Comparison of ENCODE assay signal across 10 cellular contexts in the genomic region with DNA sequence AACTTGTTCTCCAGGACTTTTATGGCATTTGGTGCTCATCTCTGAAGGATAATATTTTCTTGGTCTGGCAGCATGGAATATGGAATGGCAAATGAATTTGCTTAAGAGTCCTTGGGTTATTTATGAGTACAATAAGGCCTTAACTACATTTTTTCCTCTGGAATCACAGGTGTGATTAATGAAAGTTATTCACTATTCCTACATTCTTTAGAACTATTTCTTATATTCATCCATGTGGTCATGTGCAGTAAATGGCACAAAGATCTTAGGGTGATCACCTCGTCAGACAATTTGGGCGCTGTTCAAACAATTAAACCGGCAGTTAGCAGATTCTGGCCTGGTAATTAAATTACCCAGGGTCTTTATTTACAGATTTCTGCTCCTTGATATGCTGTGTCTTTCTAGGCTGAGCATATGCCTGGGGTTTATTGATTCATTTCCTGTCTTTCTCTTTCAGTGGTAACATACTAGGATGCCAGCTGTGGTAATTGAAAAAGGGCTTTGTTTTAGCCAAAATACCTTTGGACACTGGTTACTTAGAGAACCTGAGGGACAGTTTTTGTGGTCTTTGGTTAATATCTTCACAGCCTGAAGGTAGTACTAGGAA. TPM values are rescaled to one million over a fixed set of nuclear protein-coding genes. Genes with fewer than 3 reads are reported as not detected.
DNase-seq lines count a peak whose midpoint lies in the region; ATAC-seq, FAIRE-seq and TF ChIP-seq lines count a peak whose summit lies in the region.
"Had no signal": no experiment of that assay in that cellular context is flagged by ENCODE, and none has a peak within 500 bp of the region (broad histone marks: within the 10 kb centered on the region; RNA-seq: fewer than 3 reads in every experiment).

No MANE protein-coding gene starts in this region.

- peak overlapping the region; percentile 64 for H3K27ac Mint-ChIP-seq in Calu3 (ENCODE audit: unreplicated experiment)

- H3K4me1 ChIP-seq in Karpas-422 (ENCODE audit: low read length) (peaks cover 53% of the 10 kb centered on the region), K562 (replicated peaks in 1 of 2; ENCODE audit: control insufficient read depth in 2 of 2, insufficient read depth in 2 of 2, low read length in 2 of 2) (peaks cover 0 to 3% of the 10 kb centered on the region in 2 experiments; a peak in 2 of 5 replicates), mucosa of descending colon (ENCODE audit: low read depth) (peaks cover 28% of the 10 kb centered on the region)

- no peaks in the 10 kb centered on the region for H3K9me1 ChIP-seq in K562 (ENCODE audit: control insufficient read depth, insufficient read depth, low read length)

- intact Hi-C loops in Calu3 (cut with micrococcal nuclease; ENCODE audit: unreplicated experiment) = loop anchor here (2.0 kb wide), 1 partner anchor 29 kb away; no protein-coding TSS in a partner anchor
- intact Hi-C loops in K562 (cut with micrococcal nuclease) = no loop called here
- intact Hi-C loops in mucosa of descending colon (cut with DNase I, micrococcal nuclease) = no loop called here

- no peaks in the 10 kb centered on the region for H3K36me3 Mint-ChIP-seq in Calu3 (ENCODE audit: insufficient read depth, unreplicated experiment)

- H3K27ac ChIP-seq in Karpas-422 (ENCODE audit: low read length) (peak overlapping the region; percentile 33; the same call in 1 of the 2 replicates), K562 (ENCODE audit: extremely low read depth, low read depth, low read length) (peak overlapping the region; percentile 4; the same call in 1 of the 3 replicates)

- H4K20me1 ChIP-seq in Karpas-422 (ENCODE audit: insufficient read depth, low read depth, low read length) (no peaks in the 10 kb centered on the region), K562 (replicated peaks; ENCODE audit: control insufficient read depth, insufficient read depth, low read length) (no peaks in the 10 kb centered on the region)

- BruUV-seq in Calu3 (replicated peaks; lab: Mats Ljungman, UMichigan) (no TSS peak), K562 (replicated peaks; lab: Mats Ljungman, UMichigan) (no TSS peak)

- no peak for TF ChIP-seq RAD21 in K562 (CRISPR knock-in tag; conservative IDR thresholded peaks at IDR 0.05 in 1 of 2, IDR thresholded peaks at IDR 0.05 in 1 of 2)

- TF ChIP-seq POLR2A in K562 (conservative IDR thresholded peaks at IDR 0.05) = no peak

- no peak overlapping the region for H3K9ac ChIP-seq in Karpas-422 (ENCODE audit: low read length)
- no peak overlapping the region for H3K9ac ChIP-seq in K562 (ENCODE audit: insufficient read depth in 1 of 2, low read depth in 2 of 2, low read length in 2 of 2)

- no peak overlapping the region for H3K4me2 ChIP-seq in Karpas-422 (ENCODE audit: low read depth, low read length, poor library complexity, severe bottlenecking)
- no peak overlapping the region for H3K4me2 ChIP-seq in K562 (ENCODE audit: insufficient read depth, low read length)

- H3K4me3 ChIP-seq in Karpas-422 (ENCODE audit: low read length) = no peak overlapping the region
- no peak overlapping the region for H3K4me3 ChIP-seq in K562
- no peak overlapping the region for H3K4me3 ChIP-seq in mucosa of descending colon
- H3K4me3 ChIP-seq: right atrium auricular region, thoracic aorta had no signal

- POLR2A ChIA-PET in K562 (lab: Yijun Ruan, JAX) = no interaction called here

- TF ChIP-seq EP300 in K562 (IDR thresholded peaks at IDR 0.05; ENCODE audit: low read length) = no peak

- H3K27me3 ChIP-seq in Karpas-422 (ENCODE audit: low read length) = no peaks in the 10 kb centered on the region
- H3K27me3 ChIP-seq in K562 (ENCODE audit: control insufficient read depth in 2 of 2, insufficient read depth in 2 of 2, low read length in 2 of 2) = no peaks in the 10 kb centered on the region
- H3K27me3 ChIP-seq: right atrium auricular region had no signal

- no peaks in the 10 kb centered on the region for H3K9me3 Mint-ChIP-seq in Calu3 (ENCODE audit: low read depth, unreplicated experiment)

- 58% methylated on average over 3 of the region's 3 CpGs for WGBS in K562 (ENCODE audit: insufficient coverage, low coverage, missing lambda C conversion rate)

- H3K79me2 ChIP-seq in Karpas-422 (ENCODE audit: low read length) (peaks cover 92% of the 10 kb centered on the region), K562 (ENCODE audit: control insufficient read depth, insufficient read depth, low read length) (no peaks in the 10 kb centered on the region)

- no peak overlapping the region for H2AFZ ChIP-seq in Karpas-422 (ENCODE audit: low read length)
- no peak overlapping the region for H2AFZ ChIP-seq in K562 (ENCODE audit: low read depth, low read length)

- no peak for FAIRE-seq in K562 (lab: Jason Lieb, UNC)

- no peaks in the 10 kb centered on the region for H3K27me3 Mint-ChIP-seq in Calu3 (ENCODE audit: unreplicated experiment)

- CTCF ChIA-PET in Calu3 (lab: Charles Lee) = no interaction called here
- CTCF ChIA-PET in K562 (lab: Yijun Ruan, JAX; ENCODE audit: low intra/inter-chr PET ratio) = no interaction called here

- DNase-seq in Calu3 = no peak
- DNase-seq in Karpas-422 = no peak
- DNase-seq in K562 (ENCODE audit: extremely low read depth in 1 of 4, low spot score in 3 of 4) = no peak
- no peak for DNase-seq in mucosa of descending colon
- DNase-seq in D341Med (ENCODE audit: low spot score) = no peak
- no peak for DNase-seq in HuH-7.5 (ENCODE audit: low spot score)

- no peak overlapping the region for H3K4me3 Mint-ChIP-seq in Calu3 (ENCODE audit: low read depth, unreplicated experiment)

- H3K36me3 ChIP-seq in Karpas-422 (ENCODE audit: insufficient read depth, low read length) = peaks cover 30% of the 10 kb centered on the region
- peaks cover 8% of the 10 kb centered on the region; the same call in 2 of the 3 replicates for H3K36me3 ChIP-seq in K562 (ENCODE audit: control insufficient read depth, insufficient read depth, low read length)
- H3K36me3 ChIP-seq in mucosa of descending colon (ENCODE audit: low read depth) = no peaks in the 10 kb centered on the region
- H3K36me3 ChIP-seq: right atrium auricular region, thoracic aorta had no signal

- H3K9me3 ChIP-seq in Karpas-422 (ENCODE audit: low read length) (no peaks in the 10 kb centered on the region), K562 (replicated peaks; ENCODE audit: control insufficient read depth, insufficient read depth, low read depth, low read length) (no peaks in the 10 kb centered on the region), mucosa of descending colon (no peaks in the 10 kb centered on the region)
- H3K9me3 ChIP-seq: right atrium auricular region, thoracic aorta had no signal

- in situ Hi-C loops in K562 (cut with MboI) = no loop called here

- ATAC-seq in K562 (no peak), mucosa of descending colon (peak; percentile 43), HG02938 (IDR thresholded peaks at IDR 0.05; ENCODE audit: unreplicated experiment) (no peak), HG02571 (IDR thresholded peaks at IDR 0.05; ENCODE audit: unreplicated experiment) (no peak)

- TF ChIP-seq CTCF in Calu3 (IDR thresholded peaks at IDR 0.05; ENCODE audit: unreplicated experiment) = no peak
- TF ChIP-seq CTCF in K562 (IDR thresholded peaks at IDR 0.05 in 2 of 3, conservative IDR thresholded peaks at IDR 0.05 in 1 of 3; ENCODE audit: insufficient read depth in 2 of 3, low read depth in 1 of 3, low read length in 3 of 3) = no peak
- no peak for TF ChIP-seq CTCF in mucosa of descending colon (IDR thresholded peaks at IDR 0.05)

- H3K4me1 Mint-ChIP-seq in Calu3 (ENCODE audit: low read depth, unreplicated experiment) = peaks cover 49% of the 10 kb centered on the region

- peaks cover 10% of the 10 kb centered on the region; the same call in 1 of the 2 replicates for H3K9me2 ChIP-seq in Karpas-422 (replicated peaks; ENCODE audit: insufficient read depth, low read length)

TF ChIP-seq in K562, 482 proteins besides CTCF, POLR2A, EP300 and RAD21 (continues in another document):
- TF ChIP-seq U2AF2 (optimal IDR thresholded peaks at IDR 0.05; ENCODE audit: low read depth, low read length) (no peak), ARHGAP35 (IDR thresholded peaks at IDR 0.05; ENCODE audit: partially characterized antibody) (no peak), TOE1 (IDR thresholded peaks at IDR 0.05; ENCODE audit: borderline replicate concordance) (no peak), TOE1 (CRISPR knock-in tag; IDR thresholded peaks at IDR 0.05; ENCODE audit: borderline replicate concordance, low read depth) (no peak), ATF1 (CRISPR knock-in tag; IDR thresholded peaks at IDR 0.05) (no peak), ATF1 (tag; IDR thresholded peaks at IDR 0.05) (no peak), LARP7 (IDR thresholded peaks at IDR 0.05) (no peak), KAT8 (IDR thresholded peaks at IDR 0.05; ENCODE audit: low read depth) (no peak), RBM22 (IDR thresholded peaks at IDR 0.05; ENCODE audit: low read depth, low read length, poor library complexity, severe bottlenecking) (no peak), SMARCE1 (IDR thresholded peaks at IDR 0.05) (no peak), BRF1 (IDR thresholded peaks at IDR 0.05; ENCODE audit: borderline replicate concordance, extremely low read depth, insufficient read length) (no peak), ZNF133 (CRISPR knock-in tag; IDR thresholded peaks at IDR 0.05) (no peak), BACH1 (tag; IDR thresholded peaks at IDR 0.05) (no peak), ELF4 (CRISPR knock-in tag; IDR thresholded peaks at IDR 0.05) (no peak), CBFB (CRISPR knock-in tag; IDR thresholded peaks at IDR 0.05) (no peak)

RNA-seq across cellular contexts. Expression of gene SIK2, which starts 31.6 kb away (rescaled TPM):
- total RNA-seq in Calu3 (2022) (10.3 and 13.9 TPM in 2 replicates), K562 (2014; rRNA removed) (3.4 and 4.1 TPM in 2 replicates), K562 (2014; rRNA removed; fragmentation: Illumina TruSeq; extraction: Trizol) (3.7 and 3.8 TPM in 2 replicates), K562 (2015; rRNA removed; fragmentation: Illumina TruSeq; extraction: Trizol) (4.5 and 4.8 TPM in 2 replicates), K562 (2021) (6.4 and 11.3 TPM in 2 replicates), mucosa of descending colon (10 to 100 TPM; 22.0 to 23.0 (median 22.7) TPM)
- total RNA-seq in Karpas-422 (2014; rRNA removed; shearing (Covaris generic); ENCODE audit: low replicate concordance) = 56.3 and 64.8 TPM in 2 replicates
- 9.4 and 10.0 TPM in 2 replicates for total RNA-seq in K562 (2011; cell fraction: chromatin; rRNA removed; ENCODE audit: low replicate concordance)
- total RNA-seq in K562 (2011; cell fraction: nucleolus; rRNA removed) = 5.4 and 5.8 TPM in 2 replicates
- 6.8 and 6.9 TPM in 2 replicates for total RNA-seq in K562 (2011; cell fraction: nucleoplasm; rRNA removed)
- polyA plus RNA-seq in K562 (2011; rRNA removed) (7.3 and 10.3 TPM in 2 replicates), K562 (2014; fragmentation: Illumina TruSeq; extraction: Trizol) (9.3 and 11.6 TPM in 2 replicates), K562 (2014; fragmentation: Nextera tagmentation; extraction: Ambion mirVana) (under 1 TPM; 0.74 to 0.77 TPM), K562 (2014; rRNA removed) (3.2 and 3.3 TPM in 2 replicates)
- 7.6 and 7.8 TPM in 2 replicates for polyA plus RNA-seq in K562 (2011; cell fraction: cytosol; rRNA removed)
- polyA plus RNA-seq in K562 (2011; cell fraction: nucleus; rRNA removed) = 10.9 and 15.0 TPM in 2 replicates
- 5.4 and 7.9 TPM in 2 replicates for polyA plus RNA-seq in K562 (2012)
- 7.6 and 13.0 TPM in 2 replicates for polyA minus RNA-seq in K562 (2011; rRNA and poly(A)+ RNA removed)
- polyA minus RNA-seq in K562 (2011; cell fraction: cytosol; rRNA and poly(A)+ RNA removed) = 5.2 and 13.6 TPM in 2 replicates
- 5.3 and 7.1 TPM in 2 replicates for polyA minus RNA-seq in K562 (2011; cell fraction: nucleus; rRNA and poly(A)+ RNA removed)
